31 cellular contexts compared by ENCODE assay signal in genomic region chr12:130685850-130686249, GRCh38. TPM values are rescaled to one million over a fixed set of nuclear protein-coding genes. Genes with fewer than 3 reads are reported as not detected.
"Had no signal": no experiment of that assay in that cellular context is flagged by ENCODE, and none has a peak within 500 bp of the region (broad histone marks: within the 10 kb centered on the region; RNA-seq: fewer than 3 reads in every experiment).

No MANE protein-coding gene starts in this region.

- H3K4me1 Mint-ChIP-seq: naive B cell; natural killer cell; stimulated activated effector memory CD8-positive, alpha-beta T cell treated with anti-CD3 and anti-CD28 coated beads, Interleukin-12 subunit alpha, Interleukin-12 subunit beta, amount 100 ng/mL, for 72 hours had no signal

- H3K4me3 Mint-ChIP-seq: mesothelial cell of epicardium; naive B cell; natural killer cell; nephron progenitor cell; stimulated activated effector memory CD8-positive, alpha-beta T cell treated with anti-CD3 and anti-CD28 coated beads, Interleukin-12 subunit alpha, Interleukin-12 subunit beta, amount 100 ng/mL, for 72 hours; stimulated activated naive CD8-positive, alpha-beta T cell treated with anti-CD3 and anti-CD28 coated beads, Interleukin-15, Interleukin-2, amounts not matched to agents 100 ng/mL and 50 ng/mL, for 24 hours had no signal

- H3K27ac ChIP-seq: heart right ventricle, hepatocyte, lower lobe of right lung, parathyroid adenoma, right atrium auricular region, right lobe of liver, suprapubic skin, thoracic aorta, tibial artery, upper lobe of right lung had no signal

- H3K4me1 ChIP-seq: heart right ventricle, lower lobe of right lung, parathyroid adenoma, right atrium auricular region, right lobe of liver, suprapubic skin, tibial artery, upper lobe of right lung had no signal

- H3K9me3 ChIP-seq: heart right ventricle, lower lobe of right lung, right atrium auricular region, right lobe of liver, suprapubic skin, thoracic aorta, tibial artery, upper lobe of right lung had no signal

- H3K9me3 Mint-ChIP-seq: mesothelial cell of epicardium; natural killer cell; nephron progenitor cell; stimulated activated effector memory CD8-positive, alpha-beta T cell treated with anti-CD3 and anti-CD28 coated beads, Interleukin-12 subunit alpha, Interleukin-12 subunit beta, amount 100 ng/mL, for 72 hours; stimulated activated naive CD8-positive, alpha-beta T cell treated with anti-CD3 and anti-CD28 coated beads, Interleukin-15, Interleukin-2, amounts not matched to agents 100 ng/mL and 50 ng/mL, for 24 hours had no signal

- H3K4me3 ChIP-seq: heart right ventricle, hepatocyte, lower lobe of right lung, right atrium auricular region, right lobe of liver, smooth muscle cell, suprapubic skin, thoracic aorta, tibial artery, upper lobe of right lung had no signal

- H3K36me3 Mint-ChIP-seq: mesothelial cell of epicardium; naive B cell; natural killer cell; stimulated activated effector memory CD8-positive, alpha-beta T cell treated with anti-CD3 and anti-CD28 coated beads, Interleukin-12 subunit alpha, Interleukin-12 subunit beta, amount 100 ng/mL, for 72 hours had no signal

- H3K27me3 ChIP-seq: hepatocyte, right atrium auricular region, right lobe of liver, suprapubic skin had no signal

- H3K36me3 ChIP-seq: heart right ventricle, lower lobe of right lung, right atrium auricular region, right lobe of liver, suprapubic skin, thoracic aorta, tibial artery, upper lobe of right lung had no signal

- H3K27ac Mint-ChIP-seq: mesothelial cell of epicardium; naive B cell; natural killer cell; nephron progenitor cell; stimulated activated effector memory CD8-positive, alpha-beta T cell treated with anti-CD3 and anti-CD28 coated beads, Interleukin-12 subunit alpha, Interleukin-12 subunit beta, amount 100 ng/mL, for 72 hours; stimulated activated naive CD8-positive, alpha-beta T cell treated with anti-CD3 and anti-CD28 coated beads, Interleukin-15, Interleukin-2, amounts not matched to agents 100 ng/mL and 50 ng/mL, for 24 hours had no signal

- H3K9ac ChIP-seq: parathyroid adenoma had no signal

- ATAC-seq: lower lobe of right lung; natural killer cell; stimulated activated effector memory CD8-positive, alpha-beta T cell treated with anti-CD3 and anti-CD28 coated beads, Interleukin-12 subunit alpha, Interleukin-12 subunit beta, amount 100 ng/mL, for 72 hours; upper lobe of right lung had no signal

- DNase-seq: heart right ventricle; islet precursor cell; kidney glomerular epithelial cell; left cardiac atrium; lower lobe of right lung; mammary epithelial cell; mesenchymal stem cell; naive B cell; natural killer cell; nephron progenitor cell; nucleus accumbens; right lobe of liver; stimulated activated CD4-positive, alpha-beta T cell treated with anti-CD3 and anti-CD28 coated beads, Interleukin-12 subunit alpha, Interleukin-12 subunit beta, amount 100 ng/mL, for 4 hours; stimulated activated CD4-positive, alpha-beta T cell treated with anti-CD3 and anti-CD28 coated beads, Interleukin-4, amount 100 ng/mL, for 24 hours; stimulated activated naive CD4-positive, alpha-beta T cell; tibial artery; trophoblast cell; upper lobe of right lung had no signal

RNA-seq across cellular contexts. Expression of gene RIMBP2, which starts 30.2 kb away (rescaled TPM):
- total RNA-seq: left lobe of liver, mammary epithelial cell, mononuclear cell, natural killer cell, pulmonary artery endothelial cell, subcutaneous adipose tissue had no signal
- polyA plus RNA-seq: mammary epithelial cell, smooth muscle cell had no signal
